25 cellular contexts compared by ENCODE assay signal in the genomic region with DNA sequence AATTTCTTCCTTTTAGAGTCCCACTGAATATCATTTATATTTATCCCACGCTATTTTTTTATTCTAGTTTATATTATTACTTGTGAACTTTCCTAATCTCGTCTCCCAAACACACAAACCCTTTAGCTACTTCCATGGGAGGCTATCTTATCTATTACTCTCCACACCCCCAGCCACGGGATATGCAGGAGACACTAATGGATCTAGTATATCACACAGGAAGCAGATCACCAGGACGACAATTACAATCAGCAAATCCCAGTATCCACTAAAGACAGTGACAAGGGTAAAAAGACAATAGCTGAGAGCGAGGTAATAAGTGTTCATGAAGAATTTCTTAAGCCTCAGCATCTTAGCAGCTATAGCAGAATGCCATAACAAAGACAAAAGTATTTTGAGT. TPM values are rescaled to one million over a fixed set of nuclear protein-coding genes. Genes with fewer than 3 reads are reported as not detected.
"Had no signal": no experiment of that assay in that cellular context is flagged by ENCODE, and none has a peak within 500 bp of the region (broad histone marks: within the 10 kb centered on the region; RNA-seq: fewer than 3 reads in every experiment).

No MANE protein-coding gene starts in this region.

- H3K27ac ChIP-seq: SJSA1, SK-N-MC had no signal

- DNase-seq: KBM-7, MV-4-11, NCI-H1048, NCI-H1105, NCI-H1417, NCI-H1436 treated with DMSO at 0.1 percent for 48 hours, NCI-H1694, NCI-H1930, NCI-H2081, NCI-H2107, NCI-H2227 treated with DMSO at 0.1 percent for 48 hours, NCI-H524, NCI-H526 treated with DMSO at 0.1 percent for 48 hours, NCI-H748 treated with DMSO at 0.1 percent for 48 hours, Right ventricle myocardium superior, RPMI8226, SIG-M5 had no signal

- H3K27me3 ChIP-seq: SJSA1 had no signal

- H3K4me3 ChIP-seq: SJSA1, SK-N-MC had no signal

- FAIRE-seq: RCC 7860 had no signal

RNA-seq across cellular contexts. Expression of a gene that starts 3.8 kb away (rescaled TPM):
- total RNA-seq: HT1080, LHCN-M2, MCF 10A, NCI-H460 had no signal
- polyA plus RNA-seq: IgD-negative memory B cell had no signal
